ENCODE assay signal across 11 cellular contexts in the genomic region with DNA sequence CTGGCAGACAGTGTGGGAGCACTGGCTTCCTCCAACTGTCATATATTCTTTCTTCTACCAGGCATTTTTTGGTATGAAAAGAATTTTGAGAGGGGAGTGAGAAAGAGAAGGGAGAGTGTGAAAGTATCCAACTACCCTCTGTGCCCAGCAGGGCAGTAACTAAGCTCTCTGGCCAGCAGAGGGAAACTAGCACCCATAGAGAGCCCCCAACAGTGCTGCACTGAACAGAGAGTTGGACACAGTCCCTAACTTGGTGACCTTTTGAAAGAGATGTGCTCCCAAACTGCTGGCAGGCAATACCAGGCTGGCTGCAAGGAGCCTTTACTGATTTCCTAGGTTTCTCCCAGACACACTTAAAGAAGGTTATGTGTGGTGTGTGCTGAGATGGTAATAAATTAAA.
DNase-seq lines count a peak whose midpoint lies in the region; ATAC-seq and TF ChIP-seq lines count a peak whose summit lies in the region.
"Had no signal": no experiment of that assay in that cellular context is flagged by ENCODE, and none has a peak within 500 bp of the region (broad histone marks: within the 10 kb centered on the region; RNA-seq: fewer than 3 reads in every experiment).

No MANE protein-coding gene starts in this region.

- DNase-seq in NCI-H82 (lab: John Stamatoyannopoulos, UW) (peak; percentile 46), NCI-H82 treated with DMSO at 0.1 percent for 48 hours (lab: John Stamatoyannopoulos, UW; ENCODE audit: unreplicated experiment) (no peak), astrocyte of the hippocampus (ENCODE audit: low read depth, low spot score) (peak; percentile 46), islet precursor cell (peak; percentile 76), upper lobe of right lung (no peak), NCI-H2029 treated with DMSO at 0.1 percent for 48 hours (lab: John Stamatoyannopoulos, UW) (no peak)
- DNase-seq: CD4-positive, alpha-beta memory T cell had no signal

- no peaks in the 10 kb centered on the region for H3K27me3 Mint-ChIP-seq in stimulated activated memory B cell treated with anti-CD40 and anti-IgM and Interleukin-4, amounts not matched to agents 10 μg/mL and 1 μg/mL and 100 μg/mL, for 72 hours
- H3K27me3 Mint-ChIP-seq: CD4-positive, alpha-beta memory T cell; central memory CD8-positive, alpha-beta T cell had no signal

- H3K27me3 ChIP-seq in upper lobe of right lung: no peaks in the 10 kb centered on the region
- H3K27me3 ChIP-seq: SJSA1 had no signal

- no peak overlapping the region for H3K4me3 Mint-ChIP-seq in stimulated activated memory B cell treated with anti-CD40 and anti-IgM and Interleukin-4, amounts not matched to agents 10 μg/mL and 1 μg/mL and 100 μg/mL, for 72 hours
- H3K4me3 Mint-ChIP-seq: CD4-positive, alpha-beta memory T cell; central memory CD8-positive, alpha-beta T cell had no signal

- no peak overlapping the region for H3K27ac Mint-ChIP-seq in stimulated activated memory B cell treated with anti-CD40 and anti-IgM and Interleukin-4, amounts not matched to agents 10 μg/mL and 1 μg/mL and 100 μg/mL, for 72 hours
- H3K27ac Mint-ChIP-seq: CD4-positive, alpha-beta memory T cell had no signal

- H3K36me3 Mint-ChIP-seq in stimulated activated memory B cell treated with anti-CD40 and anti-IgM and Interleukin-4, amounts not matched to agents 10 μg/mL and 1 μg/mL and 100 μg/mL, for 72 hours: no peaks in the 10 kb centered on the region
- H3K36me3 Mint-ChIP-seq: CD4-positive, alpha-beta memory T cell had no signal

- H3K27ac ChIP-seq in upper lobe of right lung: no peak overlapping the region
- H3K27ac ChIP-seq: SJSA1 had no signal

- no peaks in the 10 kb centered on the region for H3K9me3 ChIP-seq in upper lobe of right lung
- H3K9me3 ChIP-seq: SJSA1 had no signal

- H3K4me1 Mint-ChIP-seq in stimulated activated memory B cell treated with anti-CD40 and anti-IgM and Interleukin-4, amounts not matched to agents 10 μg/mL and 1 μg/mL and 100 μg/mL, for 72 hours: no peaks in the 10 kb centered on the region
- H3K4me1 Mint-ChIP-seq: CD4-positive, alpha-beta memory T cell; central memory CD8-positive, alpha-beta T cell had no signal

- peak; percentile 79 for ATAC-seq in upper lobe of right lung
- no peak for ATAC-seq in GM18517 (IDR thresholded peaks at IDR 0.05; ENCODE audit: unreplicated experiment)
- no peak for ATAC-seq in stimulated activated memory B cell treated with anti-CD40 and anti-IgM and Interleukin-4, amounts not matched to agents 10 μg/mL and 1 μg/mL and 100 μg/mL, for 72 hours

- H3K4me3 ChIP-seq in upper lobe of right lung: no peak overlapping the region
- H3K4me3 ChIP-seq: SJSA1 had no signal

- no peaks in the 10 kb centered on the region for H3K36me3 ChIP-seq in upper lobe of right lung
- H3K36me3 ChIP-seq: SJSA1 had no signal

- no peaks in the 10 kb centered on the region for H3K4me1 ChIP-seq in upper lobe of right lung
- H3K4me1 ChIP-seq: SJSA1 had no signal

- H3K9me3 Mint-ChIP-seq in stimulated activated memory B cell treated with anti-CD40 and anti-IgM and Interleukin-4, amounts not matched to agents 10 μg/mL and 1 μg/mL and 100 μg/mL, for 72 hours: no peaks in the 10 kb centered on the region

- intact Hi-C loops in upper lobe of right lung (cut with DNase I): no loop called here

- peak; percentile 36 for TF ChIP-seq CTCF in upper lobe of right lung (IDR thresholded peaks at IDR 0.05)

Comparison
In these comparisons a context has a peak if more than half of its experiments do, and no peak if none do; other contexts are left out.
1. DNase-seq: peak in NCI-H82 (single experiment), astrocyte of the hippocampus (single experiment) and islet precursor cell (single experiment); none in NCI-H82 treated with DMSO at 0.1 percent for 48 hours (single experiment), upper lobe of right lung (single experiment) and NCI-H2029 treated with DMSO at 0.1 percent for 48 hours (single experiment).